In the genomic region with DNA sequence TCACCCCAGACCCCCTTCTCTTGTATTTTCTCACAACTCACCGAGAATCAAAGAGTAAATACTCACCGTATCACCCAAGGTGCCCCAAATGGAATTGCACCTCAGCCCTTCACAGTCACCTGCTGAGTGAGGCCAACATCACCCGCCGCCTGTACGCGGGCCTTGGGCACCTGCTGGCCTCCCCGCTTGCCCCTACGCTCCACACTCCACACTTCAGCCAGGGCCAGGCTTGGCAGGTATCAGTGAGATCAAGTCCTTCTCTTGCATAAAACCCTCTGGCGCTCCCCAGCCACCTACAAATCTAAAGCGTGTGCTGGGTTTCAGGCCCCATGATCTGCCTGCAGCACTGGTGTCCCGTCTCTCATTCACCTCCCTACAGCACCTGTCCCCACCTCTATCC, we compare ENCODE assay signal across 29 cellular contexts.
"Had no signal": no experiment of that assay in that cellular context is flagged by ENCODE, and none has a peak within 500 bp of the region (broad histone marks: within the 10 kb centered on the region; RNA-seq: fewer than 3 reads in every experiment).

No MANE protein-coding gene starts in this region.

- H3K4me1 Mint-ChIP-seq: activated CD4-positive, alpha-beta T cell treated with anti-CD3 and anti-CD28 coated beads, Interleukin-2, amount 10 ng/mL, durations not matched to agents 7 days and 5 days; activated naive CD4-positive, alpha-beta T cell treated with anti-CD3 and anti-CD28 coated beads, Interleukin-2, amount 50 U/mL, for 24 hours; activated naive CD8-positive, alpha-beta T cell treated with anti-CD3 and anti-CD28 coated beads for 36 hours; activated naive CD8-positive, alpha-beta T cell treated with anti-CD3 and anti-CD28 coated beads, Interleukin-2, amount 50 U/mL, for 24 hours; activated T-helper 17 cell treated with anti-CD3 and anti-CD28 coated beads, Interleukin-2, amount 50 U/mL, for 72 hours had no signal

- H3K27me3 ChIP-seq: adrenal gland, body of pancreas, esophagus squamous epithelium, gastroesophageal sphincter had no signal

- H3K4me3 Mint-ChIP-seq: activated CD4-positive, alpha-beta T cell treated with anti-CD3 and anti-CD28 coated beads, Interleukin-2, amount 10 ng/mL, durations not matched to agents 7 days and 5 days; activated CD8-positive, alpha-beta T cell treated with anti-CD3 and anti-CD28 coated beads for 36 hours; activated naive CD4-positive, alpha-beta T cell treated with anti-CD3 and anti-CD28 coated beads, Interleukin-2, amount 50 U/mL, for 24 hours; activated naive CD8-positive, alpha-beta T cell treated with anti-CD3 and anti-CD28 coated beads for 36 hours; activated naive CD8-positive, alpha-beta T cell treated with anti-CD3 and anti-CD28 coated beads, Interleukin-2, amount 50 U/mL, for 24 hours; activated T-cell treated with anti-CD3 and anti-CD28 coated beads, Interleukin-2, amount 50 U/mL, for 4 hours; activated T-helper 17 cell treated with anti-CD3 and anti-CD28 coated beads, Interleukin-2, amount 50 U/mL, for 72 hours; WTC11 had no signal

- H3K27ac ChIP-seq: adrenal gland, body of pancreas, epithelial cell of prostate, esophagus squamous epithelium, gastroesophageal sphincter, VCaP had no signal

- H3K27ac Mint-ChIP-seq: activated CD4-positive, alpha-beta T cell treated with anti-CD3 and anti-CD28 coated beads, Interleukin-2, amount 10 ng/mL, durations not matched to agents 7 days and 5 days; activated CD8-positive, alpha-beta T cell treated with anti-CD3 and anti-CD28 coated beads for 36 hours; activated naive CD4-positive, alpha-beta T cell treated with anti-CD3 and anti-CD28 coated beads, Interleukin-2, amount 50 U/mL, for 24 hours; activated naive CD8-positive, alpha-beta T cell treated with anti-CD3 and anti-CD28 coated beads for 36 hours; activated naive CD8-positive, alpha-beta T cell treated with anti-CD3 and anti-CD28 coated beads, Interleukin-2, amount 50 U/mL, for 24 hours; activated T-helper 17 cell treated with anti-CD3 and anti-CD28 coated beads, Interleukin-2, amount 50 U/mL, for 72 hours; WTC11 had no signal

- H3K9me3 Mint-ChIP-seq: activated CD4-positive, alpha-beta T cell treated with anti-CD3 and anti-CD28 coated beads, Interleukin-2, amount 10 ng/mL, durations not matched to agents 7 days and 5 days; activated T-helper 17 cell treated with anti-CD3 and anti-CD28 coated beads, Interleukin-2, amount 50 U/mL, for 72 hours had no signal

- H3K4me3 ChIP-seq: adrenal gland, body of pancreas, esophagus squamous epithelium, gastroesophageal sphincter had no signal

- H3K36me3 ChIP-seq: adrenal gland, esophagus squamous epithelium, gastroesophageal sphincter had no signal

- H3K36me3 Mint-ChIP-seq: activated naive CD4-positive, alpha-beta T cell treated with anti-CD3 and anti-CD28 coated beads, Interleukin-2, amount 50 U/mL, for 24 hours; activated naive CD8-positive, alpha-beta T cell treated with anti-CD3 and anti-CD28 coated beads for 36 hours had no signal

- H3K4me1 ChIP-seq: adrenal gland, body of pancreas had no signal

- DNase-seq: activated CD4-positive, alpha-beta T cell treated with anti-CD3 and anti-CD28 coated beads for 1 hour; activated CD4-positive, alpha-beta T cell treated with anti-CD3 and anti-CD28 coated beads for 4 hours; activated CD4-positive, alpha-beta T cell treated with anti-CD3 and anti-CD28 coated beads, Interleukin-2, amount 10 ng/mL, durations not matched to agents 7 days and 5 days; activated CD4-positive, alpha-beta T cell treated with anti-CD3 and anti-CD28 coated beads, Interleukin-2, amount 50 U/mL, for 4 hours; activated CD8-positive, alpha-beta memory T cell treated with anti-CD3 and anti-CD28 coated beads for 24 hours; activated CD8-positive, alpha-beta T cell treated with anti-CD3 and anti-CD28 coated beads for 36 hours; activated effector memory CD4-positive, alpha-beta T cell treated with Interleukin-2 at 50 U/mL for 16 hours; activated gamma-delta T cell treated with Interleukin-2 at 50 U/mL for 16 hours; activated naive CD4-positive, alpha-beta T cell treated with Interleukin-2 at 50 U/mL for 16 hours; activated naive CD8-positive, alpha-beta T cell treated with anti-CD3 and anti-CD28 coated beads for 36 hours; activated naive CD8-positive, alpha-beta T cell treated with anti-CD3 and anti-CD28 coated beads, Interleukin-2, amount 50 U/mL, for 24 hours; activated T-cell treated with anti-CD3 and anti-CD28 coated beads, Interleukin-2, amount 50 U/mL, for 4 hours; adrenal gland; amygdala; aorta; body of pancreas; caudate nucleus; cortex of kidney; dermis blood vessel endothelial cell; effector CD8-positive, alpha-beta T cell; esophagus squamous epithelium; foreskin melanocyte; T-helper 2 cell had no signal

- H3K27me3 Mint-ChIP-seq: activated CD4-positive, alpha-beta T cell treated with anti-CD3 and anti-CD28 coated beads, Interleukin-2, amount 10 ng/mL, durations not matched to agents 7 days and 5 days; activated CD8-positive, alpha-beta T cell treated with anti-CD3 and anti-CD28 coated beads for 36 hours; activated naive CD4-positive, alpha-beta T cell treated with anti-CD3 and anti-CD28 coated beads, Interleukin-2, amount 50 U/mL, for 24 hours; activated naive CD8-positive, alpha-beta T cell treated with anti-CD3 and anti-CD28 coated beads for 36 hours; activated T-helper 17 cell treated with anti-CD3 and anti-CD28 coated beads, Interleukin-2, amount 50 U/mL, for 72 hours had no signal

- H3K9me3 ChIP-seq: adrenal gland, body of pancreas, gastroesophageal sphincter had no signal
